18 cellular contexts compared by ENCODE assay signal in the genomic region with DNA sequence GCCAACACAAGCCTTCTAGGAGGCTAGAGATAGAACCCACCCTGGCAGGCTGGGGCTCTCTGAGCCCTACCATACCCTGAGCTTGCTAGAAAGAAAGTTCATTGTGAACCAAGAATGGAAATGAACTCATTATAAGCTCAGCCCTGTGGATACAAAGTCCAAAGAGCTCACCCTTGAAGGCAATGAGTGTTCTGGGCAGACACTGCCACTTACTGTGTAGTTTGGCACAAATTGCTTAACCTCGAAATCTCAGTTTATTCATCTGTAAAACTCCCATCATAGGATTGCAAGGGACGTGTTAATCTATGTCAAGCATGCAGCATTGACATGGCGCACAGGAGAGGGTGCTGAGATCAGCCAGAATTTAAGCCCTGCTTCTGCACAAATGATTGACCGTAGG. TPM values are rescaled to one million over a fixed set of nuclear protein-coding genes. Genes with fewer than 3 reads are reported as not detected.
DNase-seq lines count a peak whose midpoint lies in the region; ATAC-seq and TF ChIP-seq lines count a peak whose summit lies in the region.
"Had no signal": no experiment of that assay in that cellular context is flagged by ENCODE, and none has a peak within 500 bp of the region (broad histone marks: within the 10 kb centered on the region; RNA-seq: fewer than 3 reads in every experiment).

No MANE protein-coding gene starts in this region.

- TF ChIP-seq POLR2A in stomach (IDR thresholded peaks at IDR 0.05), result no peak

- ATAC-seq in mucosa of descending colon (peak; percentile 75), HG02623 (IDR thresholded peaks at IDR 0.05; ENCODE audit: unreplicated experiment) (no peak)
- ATAC-seq: PC-3 had no signal

- intact Hi-C loops in mucosa of descending colon (cut with DNase I, micrococcal nuclease), result no loop called here
- intact Hi-C loops in stomach (cut with DNase I; ENCODE audit: low total_unique reads), result no loop called here

- H3K36me3 ChIP-seq in MG63 (peaks cover 17% of the 10 kb centered on the region), mucosa of descending colon (ENCODE audit: low read depth) (no peaks in the 10 kb centered on the region), stomach (peaks cover 10 to 43% (median 23%) of the 10 kb centered on the region in 4 donors)
- H3K36me3 ChIP-seq: HAP-1, SJCRH30 had no signal

- peaks cover 25% of the 10 kb centered on the region for H3K4me1 ChIP-seq in mucosa of descending colon (ENCODE audit: low read depth)
- peaks cover 13 to 55% (median 24%) of the 10 kb centered on the region in 4 donors for H3K4me1 ChIP-seq in stomach
- H3K4me1 ChIP-seq: SJCRH30 had no signal

- TF ChIP-seq EP300 in stomach (IDR thresholded peaks at IDR 0.05), result no peak

- DNase-seq in MG63 (peak; percentile 22), epithelial cell of proximal tubule (ENCODE audit: low read depth) (peak; percentile 79), mucosa of descending colon (no peak), stomach (no peak), NCI-H1417 (lab: John Stamatoyannopoulos, UW) (no peak)
- DNase-seq in activated naive CD4-positive, alpha-beta T cell treated with anti-CD3 and anti-CD28 coated beads, Interleukin-2, amount 50 U/mL, for 16 hours, result no peak
- DNase-seq: Calu3; CD4-positive, alpha-beta T cell; DMS53; KG1; NCI-H1092; NCI-H2081 treated with DMSO at 0.1 percent for 48 hours; NCI-H510A; NCI-H774; PC-3; SJCRH30 had no signal

- TF ChIP-seq CTCF in epithelial cell of proximal tubule (conservative IDR thresholded peaks at IDR 0.05; ENCODE audit: low read depth, low read length) (no peak), mucosa of descending colon (IDR thresholded peaks at IDR 0.05) (no peak), stomach (IDR thresholded peaks at IDR 0.05) (no peak)

- no peak overlapping the region for H3K4me3 ChIP-seq in MG63
- H3K4me3 ChIP-seq in epithelial cell of proximal tubule (ENCODE audit: low read depth, low read length), result no peak overlapping the region
- no peak overlapping the region for H3K4me3 ChIP-seq in mucosa of descending colon
- no peak overlapping the region for H3K4me3 ChIP-seq in stomach
- H3K4me3 ChIP-seq: HAP-1, SJCRH30 had no signal

- 45 to 80% (median 57%) methylated on average over 4 of the region's 4 CpGs for WGBS in stomach, 5 donors

- H3K9me3 ChIP-seq in MG63 (no peaks in the 10 kb centered on the region), mucosa of descending colon (no peaks in the 10 kb centered on the region), stomach (no peaks in the 10 kb centered on the region)
- H3K9me3 ChIP-seq: HAP-1, SJCRH30 had no signal

- H3K27me3 ChIP-seq in MG63, result no peaks in the 10 kb centered on the region
- no peaks in the 10 kb centered on the region for H3K27me3 ChIP-seq in stomach
- H3K27me3 ChIP-seq: SJCRH30 had no signal

- peak overlapping the region in 4 of 5 donors; percentile 17 to 64 (median 60) for H3K27ac ChIP-seq in stomach
- H3K27ac ChIP-seq: SJCRH30 had no signal

RNA-seq across cellular contexts. Expression of gene KDM8, which starts 5.5 kb away (rescaled TPM):
- 4.4 and 10.2 TPM in 2 replicates for total RNA-seq in MG63 (2014; rRNA removed; shearing (Covaris generic); ENCODE audit: low replicate concordance)
- 2.6 and 13.8 TPM in 2 replicates for total RNA-seq in epithelial cell of proximal tubule
- 10 to 100 TPM in 1 of 3 donors, 1 to 10 TPM in 2; 8.7 to 12.9 (median 8.9) TPM for total RNA-seq in mucosa of descending colon
- 10 to 100 TPM in 1 of 5 donors, 1 to 10 TPM in 4; 1.4 to 58.3 (median 3.1) TPM for total RNA-seq in stomach
- 1 to 10 TPM; 2.7 to 3.5 (median 2.7) TPM for polyA plus RNA-seq in stomach

RNA-seq across cellular contexts. Expression of gene NSMCE1, which starts 59.8 kb away (rescaled TPM):
- total RNA-seq in MG63 (2014; rRNA removed; shearing (Covaris generic); ENCODE audit: low replicate concordance), result 51.7 and 66.6 TPM in 2 replicates
- total RNA-seq in epithelial cell of proximal tubule (67.1 and 86.3 TPM in 2 replicates), mucosa of descending colon (10 to 100 TPM; 39.3 to 50.1 (median 48.9) TPM), stomach (100 to 1,000 TPM in 1 of 5 donors, 10 to 100 TPM in 3, 1 to 10 TPM in 1; 9.3 to 120 (median 24.1) TPM)
- polyA plus RNA-seq in stomach, result 10 to 100 TPM; 53.5 to 67.0 (median 66.0) TPM

Comparison
In these comparisons a context has a peak if more than half of its experiments do, and no peak if none do; other contexts are left out.
1. DNase-seq: peak in MG63 (single experiment) and epithelial cell of proximal tubule (single experiment); none in mucosa of descending colon (0 of 3), stomach (single experiment), NCI-H1417 (0 of 3) and activated naive CD4-positive, alpha-beta T cell treated with anti-CD3 and anti-CD28 coated beads, Interleukin-2, amount 50 U/mL, for 16 hours (single experiment).